ENCODE assay signal across 20 cellular contexts in genomic region chr13:110430391-110431338, GRCh38.
"Had no signal": no experiment of that assay in that cellular context is flagged by ENCODE, and none has a peak within 500 bp of the region (broad histone marks: within the 10 kb centered on the region; RNA-seq: fewer than 3 reads in every experiment).

No MANE protein-coding gene starts in this region.

- H3K27ac Mint-ChIP-seq: activated CD4-positive, alpha-beta memory T cell treated with anti-CD3 and anti-CD28 coated beads, Interleukin-2, amount 10 ng/mL, durations not matched to agents 7 days and 5 days; activated naive CD4-positive, alpha-beta T cell treated with anti-CD3 and anti-CD28 coated beads for 36 hours; activated naive CD8-positive, alpha-beta T cell treated with anti-CD3 and anti-CD28 coated beads, Interleukin-2, amount 50 U/mL, for 24 hours; activated T-cell treated with anti-CD3 and anti-CD28 coated beads, Interleukin-2, amount 50 U/mL, for 24 hours; dendritic cell treated with granulocyte-macrophage colony-stimulating factor and Interleukin-4, amounts not matched to agents 40 ng/mL and 50 ng/mL, for 4 days; natural killer cell; stimulated activated naive B cell treated with anti-CD40 and anti-IgM and Interleukin-4, amounts not matched to agents 10 μg/mL and 1 μg/mL and 100 μg/mL, for 72 hours; T-helper 2 cell treated with Interferon-gamma antibody and Interleukin-4, amounts not matched to agents 5 μg/mL and 100 μg/mL, for 36 hours; WTC11 had no signal

- H3K9me3 Mint-ChIP-seq: activated CD4-positive, alpha-beta memory T cell treated with anti-CD3 and anti-CD28 coated beads, Interleukin-2, amount 10 ng/mL, durations not matched to agents 7 days and 5 days; activated naive CD4-positive, alpha-beta T cell treated with anti-CD3 and anti-CD28 coated beads for 36 hours; activated naive CD8-positive, alpha-beta T cell treated with anti-CD3 and anti-CD28 coated beads, Interleukin-2, amount 50 U/mL, for 24 hours; activated T-cell treated with anti-CD3 and anti-CD28 coated beads, Interleukin-2, amount 50 U/mL, for 24 hours; dendritic cell treated with granulocyte-macrophage colony-stimulating factor and Interleukin-4, amounts not matched to agents 40 ng/mL and 50 ng/mL, for 4 days; stimulated activated naive B cell treated with anti-CD40 and anti-IgM and Interleukin-4, amounts not matched to agents 10 μg/mL and 1 μg/mL and 100 μg/mL, for 72 hours; T-helper 2 cell treated with Interferon-gamma antibody and Interleukin-4, amounts not matched to agents 5 μg/mL and 100 μg/mL, for 36 hours; WTC11 had no signal

- H3K36me3 Mint-ChIP-seq: natural killer cell; stimulated activated naive B cell treated with anti-CD40 and anti-IgM and Interleukin-4, amounts not matched to agents 10 μg/mL and 1 μg/mL and 100 μg/mL, for 72 hours had no signal

- H3K27me3 ChIP-seq: brain microvascular endothelial cell, ovary, thyroid gland had no signal

- H3K36me3 ChIP-seq: ovary had no signal

- H3K27ac ChIP-seq: brain microvascular endothelial cell, ovary, SK-N-MC, thyroid gland had no signal

- ATAC-seq: activated naive CD8-positive, alpha-beta T cell treated with anti-CD3 and anti-CD28 coated beads, Interleukin-2, amount 50 U/mL, for 24 hours; natural killer cell; sciatic nerve; stimulated activated naive B cell treated with anti-CD40 and anti-IgM and Interleukin-4, amounts not matched to agents 10 μg/mL and 1 μg/mL and 100 μg/mL, for 72 hours; WTC11 had no signal

- H3K9me3 ChIP-seq: ovary, thyroid gland had no signal

- DNase-seq: activated CD4-positive, alpha-beta memory T cell treated with anti-CD3 and anti-CD28 coated beads, Interleukin-2, amount 10 ng/mL, durations not matched to agents 7 days and 5 days; activated CD4-positive, alpha-beta T cell treated with anti-CD3 and anti-CD28 coated beads for 4 hours; activated naive CD4-positive, alpha-beta T cell treated with anti-CD3 and anti-CD28 coated beads for 36 hours; activated naive CD8-positive, alpha-beta T cell treated with anti-CD3 and anti-CD28 coated beads, Interleukin-2, amount 50 U/mL, for 24 hours; activated T-cell treated with anti-CD3 and anti-CD28 coated beads, Interleukin-2, amount 50 U/mL, for 24 hours; anterior cingulate cortex; brain microvascular endothelial cell; effector memory CD4-positive, alpha-beta T cell; foreskin melanocyte; natural killer cell; ovary; stimulated activated naive B cell treated with anti-CD40 and anti-IgM and Interleukin-4, amounts not matched to agents 10 μg/mL and 1 μg/mL and 100 μg/mL, for 72 hours; thyroid gland had no signal

- H3K4me3 ChIP-seq: ovary, SK-N-MC, thyroid gland had no signal

- H3K4me1 Mint-ChIP-seq: activated CD4-positive, alpha-beta memory T cell treated with anti-CD3 and anti-CD28 coated beads, Interleukin-2, amount 10 ng/mL, durations not matched to agents 7 days and 5 days; activated naive CD8-positive, alpha-beta T cell treated with anti-CD3 and anti-CD28 coated beads, Interleukin-2, amount 50 U/mL, for 24 hours; natural killer cell; stimulated activated naive B cell treated with anti-CD40 and anti-IgM and Interleukin-4, amounts not matched to agents 10 μg/mL and 1 μg/mL and 100 μg/mL, for 72 hours; WTC11 had no signal

- FAIRE-seq: endothelial cell of umbilical vein, TTC549 had no signal

- H3K4me3 Mint-ChIP-seq: activated CD4-positive, alpha-beta memory T cell treated with anti-CD3 and anti-CD28 coated beads, Interleukin-2, amount 10 ng/mL, durations not matched to agents 7 days and 5 days; activated naive CD4-positive, alpha-beta T cell treated with anti-CD3 and anti-CD28 coated beads for 36 hours; activated naive CD8-positive, alpha-beta T cell treated with anti-CD3 and anti-CD28 coated beads, Interleukin-2, amount 50 U/mL, for 24 hours; activated T-cell treated with anti-CD3 and anti-CD28 coated beads, Interleukin-2, amount 50 U/mL, for 24 hours; dendritic cell treated with granulocyte-macrophage colony-stimulating factor and Interleukin-4, amounts not matched to agents 40 ng/mL and 50 ng/mL, for 4 days; natural killer cell; stimulated activated naive B cell treated with anti-CD40 and anti-IgM and Interleukin-4, amounts not matched to agents 10 μg/mL and 1 μg/mL and 100 μg/mL, for 72 hours; T-helper 2 cell treated with Interferon-gamma antibody and Interleukin-4, amounts not matched to agents 5 μg/mL and 100 μg/mL, for 36 hours; WTC11 had no signal
